Comparison of ENCODE assay signal across 12 cellular contexts in genomic region chr1:80054129-80054528, GRCh38.
DNase-seq lines count a peak whose midpoint lies in the region; ATAC-seq, FAIRE-seq and TF ChIP-seq lines count a peak whose summit lies in the region.
"Had no signal": no experiment of that assay in that cellular context is flagged by ENCODE, and none has a peak within 500 bp of the region (broad histone marks: within the 10 kb centered on the region; RNA-seq: fewer than 3 reads in every experiment).

No MANE protein-coding gene starts in this region.

- no peaks in the 10 kb centered on the region for H3K9me3 ChIP-seq in cardiac muscle cell (ENCODE audit: low read depth)
- H3K9me3 ChIP-seq: BE2C had no signal

- H3K27me3 ChIP-seq in cardiac muscle cell: no peaks in the 10 kb centered on the region
- H3K27me3 ChIP-seq: BE2C had no signal

- DNase-seq in cardiac muscle cell (ENCODE audit: low read depth in 1 of 2, low spot score in 1 of 2): peak; percentile 31 to 50
- DNase-seq in cardiac septum (ENCODE audit: low spot score): no peak
- peak; percentile 99 for DNase-seq in NCI-H510A (lab: John Stamatoyannopoulos, UW)
- DNase-seq in epithelial cell of prostate (ENCODE audit: low read depth, low spot score): peak; percentile 96
- peak; percentile 72 for DNase-seq in urothelium cell line (ENCODE audit: low spot score)
- DNase-seq in activated T-cell treated with anti-CD3 and anti-CD28 coated beads, Interleukin-2, amount 50 U/mL, for 4 hours: no peak
- no peak for DNase-seq in activated T-cell treated with anti-CD3 and anti-CD28 coated beads, Interleukin-2, amount 50 U/mL, for 48 hours
- DNase-seq: activated CD4-positive, alpha-beta memory T cell treated with anti-CD3 and anti-CD28 coated beads, Interleukin-2, amount 10 ng/mL, durations not matched to agents 7 days and 5 days; BE2C; Karpas-422 had no signal

- H3K4me1 ChIP-seq in cardiac muscle cell (ENCODE audit: low read depth): no peaks in the 10 kb centered on the region
- H3K4me1 ChIP-seq: BE2C had no signal

- no peaks in the 10 kb centered on the region for H3K27me3 Mint-ChIP-seq in activated T-cell treated with anti-CD3 and anti-CD28 coated beads, Interleukin-2, amount 50 U/mL, for 4 hours (ENCODE audit: low read depth)
- H3K27me3 Mint-ChIP-seq: activated CD4-positive, alpha-beta memory T cell treated with anti-CD3 and anti-CD28 coated beads, Interleukin-2, amount 10 ng/mL, durations not matched to agents 7 days and 5 days had no signal

- no peak for ATAC-seq in activated T-cell treated with anti-CD3 and anti-CD28 coated beads, Interleukin-2, amount 50 U/mL, for 4 hours
- no peak for ATAC-seq in GM21737 (IDR thresholded peaks at IDR 0.05; ENCODE audit: unreplicated experiment)
- ATAC-seq: stimulated activated effector memory CD8-positive, alpha-beta T cell treated with anti-CD3 and anti-CD28 coated beads, Interleukin-12 subunit alpha, Interleukin-12 subunit beta, amount 100 ng/mL, for 72 hours had no signal

- H3K9me3 Mint-ChIP-seq in activated T-cell treated with anti-CD3 and anti-CD28 coated beads, Interleukin-2, amount 50 U/mL, for 4 hours: no peaks in the 10 kb centered on the region
- H3K9me3 Mint-ChIP-seq: stimulated activated effector memory CD8-positive, alpha-beta T cell treated with anti-CD3 and anti-CD28 coated beads, Interleukin-12 subunit alpha, Interleukin-12 subunit beta, amount 100 ng/mL, for 72 hours had no signal

- intact Hi-C loops in cardiac septum (cut with DNase I): no loop called here

- no peak overlapping the region for H3K4me3 Mint-ChIP-seq in activated T-cell treated with anti-CD3 and anti-CD28 coated beads, Interleukin-2, amount 50 U/mL, for 4 hours
- H3K4me3 Mint-ChIP-seq: activated CD4-positive, alpha-beta memory T cell treated with anti-CD3 and anti-CD28 coated beads, Interleukin-2, amount 10 ng/mL, durations not matched to agents 7 days and 5 days; stimulated activated effector memory CD8-positive, alpha-beta T cell treated with anti-CD3 and anti-CD28 coated beads, Interleukin-12 subunit alpha, Interleukin-12 subunit beta, amount 100 ng/mL, for 72 hours had no signal

- H3K36me3 ChIP-seq in cardiac muscle cell: no peaks in the 10 kb centered on the region
- H3K36me3 ChIP-seq: BE2C had no signal

- H3K27ac ChIP-seq in cardiac muscle cell: no peak overlapping the region
- H3K27ac ChIP-seq in epithelial cell of prostate: peak overlapping the region; percentile 50

- peak; percentile 96 for FAIRE-seq in urothelium cell line (lab: Jason Lieb, UNC)

- no peaks in the 10 kb centered on the region for H3K36me3 Mint-ChIP-seq in activated T-cell treated with anti-CD3 and anti-CD28 coated beads, Interleukin-2, amount 50 U/mL, for 4 hours (ENCODE audit: insufficient read depth)
- H3K36me3 Mint-ChIP-seq: stimulated activated effector memory CD8-positive, alpha-beta T cell treated with anti-CD3 and anti-CD28 coated beads, Interleukin-12 subunit alpha, Interleukin-12 subunit beta, amount 100 ng/mL, for 72 hours had no signal

- no peaks in the 10 kb centered on the region for H3K4me1 Mint-ChIP-seq in activated T-cell treated with anti-CD3 and anti-CD28 coated beads, Interleukin-2, amount 50 U/mL, for 4 hours (ENCODE audit: low read depth)
- H3K4me1 Mint-ChIP-seq: activated CD4-positive, alpha-beta memory T cell treated with anti-CD3 and anti-CD28 coated beads, Interleukin-2, amount 10 ng/mL, durations not matched to agents 7 days and 5 days; stimulated activated effector memory CD8-positive, alpha-beta T cell treated with anti-CD3 and anti-CD28 coated beads, Interleukin-12 subunit alpha, Interleukin-12 subunit beta, amount 100 ng/mL, for 72 hours had no signal

- no peak for TF ChIP-seq CTCF in cardiac muscle cell (IDR thresholded peaks at IDR 0.05; ENCODE audit: low read depth, low read length)

- H3K4me3 ChIP-seq in cardiac muscle cell: no peak overlapping the region

Comparison
In these comparisons a context has a peak if more than half of its experiments do, and no peak if none do; other contexts are left out.
1. DNase-seq: peak in cardiac muscle cell (2 of 2), NCI-H510A (single experiment), epithelial cell of prostate (single experiment) and urothelium cell line (single experiment); none in cardiac septum (single experiment), activated T-cell treated with anti-CD3 and anti-CD28 coated beads, Interleukin-2, amount 50 U/mL, for 4 hours (single experiment) and activated T-cell treated with anti-CD3 and anti-CD28 coated beads, Interleukin-2, amount 50 U/mL, for 48 hours (0 of 2).